1 cellular context compared by ENCODE assay signal in the genomic region with DNA sequence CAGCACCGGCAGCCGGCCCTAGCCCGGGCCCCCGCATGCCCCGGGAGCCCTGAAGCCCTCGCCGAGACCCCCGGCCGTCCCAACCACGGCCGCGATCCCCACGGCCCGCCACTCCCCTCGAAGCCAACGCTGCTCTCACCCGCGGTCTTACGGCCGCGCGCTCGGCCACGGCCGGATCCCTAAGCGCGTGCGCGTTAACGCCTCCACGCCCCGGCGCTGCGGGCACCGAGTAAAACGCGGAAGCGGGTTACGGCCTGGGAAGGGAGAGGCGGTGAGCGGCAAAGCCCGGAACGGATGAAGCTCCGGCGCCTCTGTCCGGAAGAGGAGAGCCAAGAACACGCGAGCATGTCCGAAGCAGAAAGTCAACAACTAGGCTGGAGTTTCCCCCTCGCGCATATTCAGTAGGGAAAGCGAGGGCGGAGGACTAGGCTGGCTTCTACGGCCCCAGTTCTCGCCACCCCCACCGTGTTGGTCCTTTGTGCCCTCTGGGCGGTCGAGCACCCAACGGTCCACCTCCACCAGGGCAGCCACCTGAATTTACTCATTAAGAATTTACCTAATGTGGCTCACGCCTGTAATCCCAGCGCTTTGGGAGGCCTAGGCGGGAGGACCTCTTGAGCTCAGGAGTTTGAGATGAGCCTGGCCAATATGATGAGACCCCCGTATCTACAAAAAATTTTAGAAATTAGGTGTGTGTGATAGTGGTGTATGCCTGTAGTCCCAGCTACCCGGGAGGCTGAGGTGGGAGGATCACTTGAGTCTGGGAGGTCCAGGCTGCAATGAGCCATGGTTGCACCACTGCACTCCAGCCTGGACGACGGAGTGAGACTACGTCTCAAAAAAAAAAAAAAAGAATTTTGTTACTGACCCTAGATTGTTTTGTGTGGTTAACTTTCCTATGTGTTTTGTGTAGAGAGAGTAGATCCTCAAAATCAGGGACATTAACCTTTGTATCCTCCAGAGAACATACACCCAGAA.
TF ChIP-seq lines count a peak whose summit lies in the region.

Gene KANSL3, minus strand, starts transcription at position 169 of the 978 bp plus-strand sequence. CDS start 1,177 bp downstream, outside the sequence.

TF ChIP-seq in K562, 482 proteins besides CTCF, POLR2A, EP300 and RAD21 (continued from another document and continues in another):
- TF ChIP-seq, protein P1, sequence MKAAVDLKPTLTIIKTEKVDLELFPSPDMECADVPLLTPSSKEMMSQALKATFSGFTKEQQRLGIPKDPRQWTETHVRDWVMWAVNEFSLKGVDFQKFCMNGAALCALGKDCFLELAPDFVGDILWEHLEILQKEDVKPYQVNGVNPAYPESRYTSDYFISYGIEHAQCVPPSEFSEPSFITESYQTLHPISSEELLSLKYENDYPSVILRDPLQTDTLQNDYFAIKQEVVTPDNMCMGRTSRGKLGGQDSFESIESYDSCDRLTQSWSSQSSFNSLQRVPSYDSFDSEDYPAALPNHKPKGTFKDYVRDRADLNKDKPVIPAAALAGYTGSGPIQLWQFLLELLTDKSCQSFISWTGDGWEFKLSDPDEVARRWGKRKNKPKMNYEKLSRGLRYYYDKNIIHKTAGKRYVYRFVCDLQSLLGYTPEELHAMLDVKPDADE (conservative IDR thresholded peaks at IDR 0.05; ENCODE audit: control insufficient read depth, low read depth, low read length) = peak; percentile 73; the same call in 1 of the 2 replicates
- 0 out of 2 replicates have a peak, but pooled peaks have one; percentile 54 for TF ChIP-seq ZNF232 (CRISPR knock-in tag; IDR thresholded peaks at IDR 0.05)
- TF ChIP-seq PYGO2 (tag; IDR thresholded peaks at IDR 0.05) = no peak; the same call in 1 of the 2 replicates
- TF ChIP-seq ZBTB33 (CRISPR knock-in tag; IDR thresholded peaks at IDR 0.05) = peak; percentile 88
- no peak; the same call in 1 of the 2 replicates for TF ChIP-seq BMI1 (IDR thresholded peaks at IDR 0.05; ENCODE audit: low read length)
- TF ChIP-seq DMBX1 (CRISPR knock-in tag; IDR thresholded peaks at IDR 0.05; ENCODE audit: borderline replicate concordance) = peak; percentile 80
- 0 out of 2 replicates have a peak, but pooled peaks have one; percentile 37 for TF ChIP-seq NR2C1 (IDR thresholded peaks at IDR 0.05)
- TF ChIP-seq NR2C1 (tag; IDR thresholded peaks at IDR 0.05) = peak; percentile 22; the same call in 1 of the 2 replicates
- no peak for TF ChIP-seq ZNF551 (CRISPR knock-in tag; IDR thresholded peaks at IDR 0.05)
- TF ChIP-seq ATF4 (CRISPR knock-in tag; IDR thresholded peaks at IDR 0.05) = peak; percentile 35; the same call in 1 of the 2 replicates
- peak; percentile 58 for TF ChIP-seq CREB3L1 (IDR thresholded peaks at IDR 0.05; ENCODE audit: borderline replicate concordance, low read depth)
- TF ChIP-seq MIER1 (IDR thresholded peaks at IDR 0.05; ENCODE audit: low read depth) = no peak
- TF ChIP-seq, protein P2, sequence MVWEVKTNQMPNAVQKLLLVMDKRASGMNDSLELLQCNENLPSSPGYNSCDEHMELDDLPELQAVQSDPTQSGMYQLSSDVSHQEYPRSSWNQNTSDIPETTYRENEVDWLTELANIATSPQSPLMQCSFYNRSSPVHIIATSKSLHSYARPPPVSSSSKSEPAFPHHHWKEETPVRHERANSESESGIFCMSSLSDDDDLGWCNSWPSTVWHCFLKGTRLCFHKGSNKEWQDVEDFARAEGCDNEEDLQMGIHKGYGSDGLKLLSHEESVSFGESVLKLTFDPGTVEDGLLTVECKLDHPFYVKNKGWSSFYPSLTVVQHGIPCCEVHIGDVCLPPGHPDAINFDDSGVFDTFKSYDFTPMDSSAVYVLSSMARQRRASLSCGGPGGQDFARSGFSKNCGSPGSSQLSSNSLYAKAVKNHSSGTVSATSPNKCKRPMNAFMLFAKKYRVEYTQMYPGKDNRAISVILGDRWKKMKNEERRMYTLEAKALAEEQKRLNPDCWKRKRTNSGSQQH (CRISPR knock-in tag; IDR thresholded peaks at IDR 0.05) = peak; percentile 85
- peak; percentile 82; the same call in 1 of the 2 replicates for TF ChIP-seq ZNF589 (CRISPR knock-in tag; IDR thresholded peaks at IDR 0.05; ENCODE audit: low read depth)
- TF ChIP-seq GABPA (tag; conservative IDR thresholded peaks at IDR 0.05; ENCODE audit: low read depth) = peak; percentile 75
- no peak for TF ChIP-seq CEBPG (CRISPR knock-in tag; IDR thresholded peaks at IDR 0.05)
- no peak for TF ChIP-seq CEBPG (tag; conservative IDR thresholded peaks at IDR 0.05 in 1 of 2, IDR thresholded peaks at IDR 0.05 in 1 of 2)
- TF ChIP-seq MBD1 (CRISPR knock-in tag; IDR thresholded peaks at IDR 0.05) = no peak
- TF ChIP-seq MCM7 (IDR thresholded peaks at IDR 0.05) = no peak
- peak; percentile 86 for TF ChIP-seq EGR1 (conservative IDR thresholded peaks at IDR 0.05)
- no peak for TF ChIP-seq CREB5 (CRISPR knock-in tag; IDR thresholded peaks at IDR 0.05)
- TF ChIP-seq POLR2G (IDR thresholded peaks at IDR 0.05; ENCODE audit: low read depth, low read length) = peak; percentile 95
- TF ChIP-seq NONO (IDR thresholded peaks at IDR 0.05; ENCODE audit: low read depth in 2 of 2, low read length in 1 of 2) = peak; percentile 69 to 79; a peak in 3 of 4 replicates
- no peak for TF ChIP-seq SNAPC5 (CRISPR knock-in tag; IDR thresholded peaks at IDR 0.05)
- no peak for TF ChIP-seq CHD4 (IDR thresholded peaks at IDR 0.05; ENCODE audit: insufficient read depth, insufficient replicate concordance, low read depth, low read length, poor library complexity, severe bottlenecking)
- peak; percentile 72; the same call in 1 of the 2 replicates for TF ChIP-seq SAFB (IDR thresholded peaks at IDR 0.05; ENCODE audit: borderline replicate concordance, low read depth, low read length)
- TF ChIP-seq NR4A1 (CRISPR knock-in tag; IDR thresholded peaks at IDR 0.05) = peak; percentile 90; the same call in 1 of the 2 replicates
- TF ChIP-seq NR4A1 (tag; IDR thresholded peaks at IDR 0.05) = peak; percentile 80; the same call in 1 of the 2 replicates
- peak; percentile 98 for TF ChIP-seq HDAC3 (IDR thresholded peaks at IDR 0.05; ENCODE audit: borderline replicate concordance, partially characterized antibody)
- TF ChIP-seq ATF2 (CRISPR knock-in tag; IDR thresholded peaks at IDR 0.05) = no peak
- TF ChIP-seq, protein P3, sequence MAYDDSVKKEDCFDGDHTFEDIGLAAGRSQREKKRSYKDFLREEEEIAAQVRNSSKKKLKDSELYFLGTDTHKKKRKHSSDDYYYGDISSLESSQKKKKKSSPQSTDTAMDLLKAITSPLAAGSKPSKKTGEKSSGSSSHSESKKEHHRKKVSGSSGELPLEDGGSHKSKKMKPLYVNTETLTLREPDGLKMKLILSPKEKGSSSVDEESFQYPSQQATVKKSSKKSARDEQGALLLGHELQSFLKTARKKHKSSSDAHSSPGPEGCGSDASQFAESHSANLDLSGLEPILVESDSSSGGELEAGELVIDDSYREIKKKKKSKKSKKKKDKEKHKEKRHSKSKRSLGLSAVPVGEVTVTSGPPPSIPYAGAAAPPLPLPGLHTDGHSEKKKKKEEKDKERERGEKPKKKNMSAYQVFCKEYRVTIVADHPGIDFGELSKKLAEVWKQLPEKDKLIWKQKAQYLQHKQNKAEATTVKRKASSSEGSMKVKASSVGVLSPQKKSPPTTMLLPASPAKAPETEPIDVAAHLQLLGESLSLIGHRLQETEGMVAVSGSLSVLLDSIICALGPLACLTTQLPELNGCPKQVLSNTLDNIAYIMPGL (CRISPR knock-in tag; IDR thresholded peaks at IDR 0.05) = peak; percentile 94; the same call in 1 of the 2 replicates
